In genomic region chr22:35257321-35258143, GRCh38 we compare ENCODE assay signal across 8 cellular contexts. TPM values are rescaled to one million over a fixed set of nuclear protein-coding genes. Genes with fewer than 3 reads are reported as not detected.
A peak's percentile ranks its signal among the peaks of the same experiment; 100 is the strongest.
DNase-seq lines count a peak whose midpoint lies in the region; ATAC-seq and TF ChIP-seq lines count a peak whose summit lies in the region.

A gene with protein sequence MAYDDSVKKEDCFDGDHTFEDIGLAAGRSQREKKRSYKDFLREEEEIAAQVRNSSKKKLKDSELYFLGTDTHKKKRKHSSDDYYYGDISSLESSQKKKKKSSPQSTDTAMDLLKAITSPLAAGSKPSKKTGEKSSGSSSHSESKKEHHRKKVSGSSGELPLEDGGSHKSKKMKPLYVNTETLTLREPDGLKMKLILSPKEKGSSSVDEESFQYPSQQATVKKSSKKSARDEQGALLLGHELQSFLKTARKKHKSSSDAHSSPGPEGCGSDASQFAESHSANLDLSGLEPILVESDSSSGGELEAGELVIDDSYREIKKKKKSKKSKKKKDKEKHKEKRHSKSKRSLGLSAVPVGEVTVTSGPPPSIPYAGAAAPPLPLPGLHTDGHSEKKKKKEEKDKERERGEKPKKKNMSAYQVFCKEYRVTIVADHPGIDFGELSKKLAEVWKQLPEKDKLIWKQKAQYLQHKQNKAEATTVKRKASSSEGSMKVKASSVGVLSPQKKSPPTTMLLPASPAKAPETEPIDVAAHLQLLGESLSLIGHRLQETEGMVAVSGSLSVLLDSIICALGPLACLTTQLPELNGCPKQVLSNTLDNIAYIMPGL (plus strand): TSS chr22:35257493. CDS start chr22:35262391, 4,898 bp downstream.

- H2BK15ac ChIP-seq in IMR-90 (ENCODE audit: low read depth, low read length): no peak within 1 kb of the TSS

- H2AK5ac ChIP-seq in IMR-90 (ENCODE audit: low read depth, low read length): peak within 1 kb of the TSS; percentile 6; the same call in 1 of the 2 replicates

- peak within 1 kb of the TSS; percentile 82 for H4K8ac ChIP-seq in IMR-90 (ENCODE audit: low read depth in 2 of 2, low read length in 2 of 2)

- H3K36me3 Mint-ChIP-seq in activated T-cell treated with anti-CD3 and anti-CD28 coated beads, Interleukin-2, amount 50 U/mL, for 4 hours (ENCODE audit: insufficient read depth): no peaks in the 10 kb centered on the region

- H3K4me2 ChIP-seq in IMR-90 (ENCODE audit: low read depth, low read length): peak within 1 kb of the TSS; percentile 90

- DNase-seq in DMS53 (lab: John Stamatoyannopoulos, UW): peak; percentile 77
- DNase-seq in IMR-90: peak; percentile 86
- no peak for DNase-seq in Panc1 (ENCODE audit: low read depth, low spot score)
- DNase-seq in activated T-cell treated with anti-CD3 and anti-CD28 coated beads, Interleukin-2, amount 50 U/mL, for 4 hours: peak; percentile 80
- DNase-seq in stimulated activated CD8-positive, alpha-beta memory T cell treated with anti-CD3 and anti-CD28 coated beads, Interleukin-4, amount 100 ng/mL, for 48 hours: peak; percentile 89

- peak within 1 kb of the TSS; percentile 55; the same call in 1 of the 2 replicates for H4K5ac ChIP-seq in IMR-90 (ENCODE audit: low read depth, low read length)

- dilution Hi-C loops in IMR-90 (cut with HindIII; ENCODE audit: low sequenced_read_pairs, unreplicated experiment): no loop called here

- TF ChIP-seq CTCF in IMR-90 (conservative IDR thresholded peaks at IDR 0.05; ENCODE audit: low read depth, low read length): 0 out of 2 replicates have a peak, but pooled peaks have one; percentile 6
- 0 out of 2 replicates have a peak, but pooled peaks have one; percentile 23 for TF ChIP-seq CTCF in Panc1 (IDR thresholded peaks at IDR 0.05)

- H3K4me3 ChIP-seq in IMR-90 (ENCODE audit: insufficient read depth, low read depth, low read length) (peak within 1 kb of the TSS; percentile 55), Panc1 (ENCODE audit: low read depth in 2 of 2, low read length in 2 of 2) (peak within 1 kb of the TSS; percentile 74 to 90), mucosa of stomach (ENCODE audit: low read length) (peak within 1 kb of the TSS; percentile 65)

- intact Hi-C loops in IMR-90 (cut with micrococcal nuclease): no loop called here
- intact Hi-C loops in Panc1 (cut with micrococcal nuclease; ENCODE audit: unreplicated experiment): no loop called here

- H3K4ac ChIP-seq in IMR-90 (ENCODE audit: low read depth, low read length): peak within 1 kb of the TSS; percentile 70

- TF ChIP-seq POLR2A in IMR-90 (IDR thresholded peaks at IDR 0.05; ENCODE audit: low read depth, low read length): peak; percentile 72

- H2BK5ac ChIP-seq in IMR-90 (ENCODE audit: low read depth, low read length, poor library complexity, severe bottlenecking): peak within 1 kb of the TSS; percentile 66

- H4K91ac ChIP-seq in IMR-90 (ENCODE audit: insufficient read depth, low read depth, low read length): no peak within 1 kb of the TSS; the same call in 1 of the 2 replicates

- CTCF ChIA-PET in IMR-90 (lab: Yijun Ruan, JAX): interaction anchor here (1.4 kb wide), 1 partner anchor 26 kb away, joined by 3 read pairs; no protein-coding TSS in a partner anchor
- CTCF ChIA-PET in Panc1 (lab: Charles Lee): interaction anchor here (0.6 kb wide), 1 partner anchor 240 kb away, joined by 3 read pairs; no protein-coding TSS in a partner anchor

- POLR2A ChIA-PET in IMR-90 (lab: Charles Lee; ENCODE audit: unreplicated experiment): interaction anchor here (0.7 kb wide), 1 partner anchor 9 kb away, joined by 4 read pairs; no protein-coding TSS in a partner anchor
- POLR2A ChIA-PET in Panc1 (lab: Charles Lee): no interaction called here

- ATAC-seq in GM21528 (IDR thresholded peaks at IDR 0.05; ENCODE audit: low FRiP score, unreplicated experiment): peak; percentile 87
- peak; percentile 97 for ATAC-seq in IMR-90 (ENCODE audit: low read depth)
- ATAC-seq in Panc1: peak; percentile 96
- ATAC-seq in activated T-cell treated with anti-CD3 and anti-CD28 coated beads, Interleukin-2, amount 50 U/mL, for 4 hours: peak; percentile 94
- peak; percentile 90 for ATAC-seq in esophagus mucosa

- peak within 1 kb of the TSS; percentile 97 for H3K14ac ChIP-seq in IMR-90 (replicated peaks; ENCODE audit: low read depth, low read length)

- 0 out of 2 replicates have a peak, but pooled peaks cover 5% of the 10 kb centered on the region for H3K9me1 ChIP-seq in IMR-90 (ENCODE audit: insufficient read depth, low read length)

- H3K79me1 ChIP-seq in IMR-90 (ENCODE audit: low read depth in 1 of 2, low read length in 2 of 2): peaks cover 21 to 36% of the 10 kb centered on the region in 2 experiments

- H4K20me1 ChIP-seq in IMR-90 (ENCODE audit: insufficient read depth, low read length): peaks cover 5% of the 10 kb centered on the region; the same call in 1 of the 2 replicates

- H3K18ac ChIP-seq in IMR-90 (ENCODE audit: low read depth, low read length): peak within 1 kb of the TSS; percentile 9

- no peak for TF ChIP-seq RAD21 in IMR-90 (IDR thresholded peaks at IDR 0.05; ENCODE audit: low read length)

- in situ Hi-C loops in IMR-90 (cut with MboI; ENCODE audit: low sequenced_read_pairs) (no loop called here), Panc1 (cut with HindIII; ENCODE audit: low pct_unique_long_range_greater_than_20kb, low sequenced_read_pairs) (no loop called here)

- H3K4me1 ChIP-seq in IMR-90 (ENCODE audit: control insufficient read depth, insufficient read depth, low read length): no peaks in the 10 kb centered on the region
- peaks cover 11% of the 10 kb centered on the region; the same call in 1 of the 2 replicates for H3K4me1 ChIP-seq in Panc1 (ENCODE audit: control insufficient read depth, insufficient read depth, low read length)
- peaks cover 7% of the 10 kb centered on the region for H3K4me1 ChIP-seq in mucosa of stomach (ENCODE audit: control insufficient read depth, insufficient read depth, low read length)

- no TSS peak for BruUV-seq in IMR-90 (replicated peaks; lab: Mats Ljungman, UMichigan)
- BruUV-seq in Panc1 (replicated peaks; lab: Mats Ljungman, UMichigan): no TSS peak

- 0% methylated on average over 4 of the region's 84 CpGs; no CpG with 5 or more reads in 1 of the 2 experiments for WGBS in IMR-90 (ENCODE audit: extremely low coverage in 2 of 2, insufficient read length in 1 of 2), 2 experiments

- H2BK20ac ChIP-seq in IMR-90 (ENCODE audit: low read depth, low read length): no peak within 1 kb of the TSS

- no peaks in the 10 kb centered on the region for H3K9me3 ChIP-seq in IMR-90 (ENCODE audit: control insufficient read depth, insufficient read depth, low read length)
- H3K9me3 ChIP-seq in Panc1 (ENCODE audit: control insufficient read depth, insufficient read depth, low read depth, low read length): no peaks in the 10 kb centered on the region
- no peaks in the 10 kb centered on the region for H3K9me3 ChIP-seq in mucosa of stomach (ENCODE audit: control insufficient read depth, low read length)

- peak within 1 kb of the TSS; percentile 88 for H3K56ac ChIP-seq in IMR-90 (ENCODE audit: extremely low read depth, insufficient read depth, low read length)

- H3K4me3 Mint-ChIP-seq in activated T-cell treated with anti-CD3 and anti-CD28 coated beads, Interleukin-2, amount 50 U/mL, for 4 hours: peak within 1 kb of the TSS; percentile 89

- H2AK9ac ChIP-seq in IMR-90 (replicated peaks; ENCODE audit: low read depth, low read length, poor library complexity): peak within 1 kb of the TSS; percentile 18

- H3K27me3 ChIP-seq in IMR-90 (ENCODE audit: control insufficient read depth, insufficient read depth, low read length) (no peaks in the 10 kb centered on the region), Panc1 (ENCODE audit: control insufficient read depth, insufficient read depth, low read length) (no peaks in the 10 kb centered on the region), mucosa of stomach (ENCODE audit: control insufficient read depth, insufficient read depth, low read length) (no peaks in the 10 kb centered on the region)

- H3K27me3 Mint-ChIP-seq in activated T-cell treated with anti-CD3 and anti-CD28 coated beads, Interleukin-2, amount 50 U/mL, for 4 hours (ENCODE audit: low read depth): no peaks in the 10 kb centered on the region

- no peaks in the 10 kb centered on the region for H3K9me3 Mint-ChIP-seq in activated T-cell treated with anti-CD3 and anti-CD28 coated beads, Interleukin-2, amount 50 U/mL, for 4 hours

- peaks cover 27% of the 10 kb centered on the region for H3K4me1 Mint-ChIP-seq in activated T-cell treated with anti-CD3 and anti-CD28 coated beads, Interleukin-2, amount 50 U/mL, for 4 hours (ENCODE audit: low read depth)

- peak within 1 kb of the TSS; percentile 84 for H2AFZ ChIP-seq in IMR-90 (replicated peaks; ENCODE audit: low read length, poor library complexity)

- H3K27ac ChIP-seq in IMR-90 (ENCODE audit: insufficient read depth, low read length) (peak within 1 kb of the TSS; percentile 85), Panc1 (ENCODE audit: low read length) (peak within 1 kb of the TSS; percentile 90)

- H3K9ac ChIP-seq in IMR-90 (ENCODE audit: low read depth, low read length) (peak within 1 kb of the TSS; percentile 89), mucosa of stomach (ENCODE audit: low read length) (peak within 1 kb of the TSS; percentile 86)

- no peak within 1 kb of the TSS for H2BK120ac ChIP-seq in IMR-90 (ENCODE audit: low read depth, low read length)

- peak within 1 kb of the TSS; percentile 93 for H3K23ac ChIP-seq in IMR-90 (ENCODE audit: low read depth, low read length)

- peaks cover 5% of the 10 kb centered on the region for H3K36me3 ChIP-seq in IMR-90 (ENCODE audit: control insufficient read depth, insufficient read depth, low read length)
- H3K36me3 ChIP-seq in Panc1 (ENCODE audit: control insufficient read depth, insufficient read depth, low read length): peaks cover 5% of the 10 kb centered on the region
- no peaks in the 10 kb centered on the region for H3K36me3 ChIP-seq in mucosa of stomach (ENCODE audit: control insufficient read depth, insufficient read depth, low read length)

TF ChIP-seq in IMR-90, 13 proteins besides CTCF, POLR2A, EP300 and RAD21:
- TF ChIP-seq CEBPB (IDR thresholded peaks at IDR 0.05; ENCODE audit: low read depth, low read length) (no peak), MAZ (IDR thresholded peaks at IDR 0.05; ENCODE audit: borderline replicate concordance, low read depth, low read length) (peak; percentile 87)

RNA-seq across cellular contexts. Expression of the gene that starts here (rescaled TPM):
- total RNA-seq in IMR-90 (2012; rRNA removed) (11.8 and 17.2 TPM in 2 replicates), Panc1 (2021; ENCODE audit: unreplicated experiment) (23.7 TPM), esophagus mucosa (13.1 TPM)
- 16.5 and 18.5 TPM in 2 replicates for polyA plus RNA-seq in IMR-90 (2012; rRNA removed)
- 3.6 and 5.8 TPM in 2 replicates for polyA plus RNA-seq in IMR-90 (2012; cell fraction: cytosol; rRNA removed)
- polyA plus RNA-seq in IMR-90 (2012; cell fraction: nucleus; rRNA removed; ENCODE audit: low replicate concordance): 4.5 and 21.8 TPM in 2 replicates
- 13.3 TPM for polyA plus RNA-seq in Panc1 (2012; ENCODE audit: insufficient read length)
- 10 to 100 TPM; 29.7 to 31.4 (median 30.6) TPM for total RNA-seq in activated T-cell treated with anti-CD3 and anti-CD28 coated beads, Interleukin-2, amount 50 U/mL, for 4 hours
